ENCODE assay signal across 8 cellular contexts in genomic region chr7:7182156-7183060, GRCh38. TPM values are rescaled to one million over a fixed set of nuclear protein-coding genes. Genes with fewer than 3 reads are reported as not detected.
DNase-seq lines count a peak whose midpoint lies in the region; ATAC-seq, FAIRE-seq and TF ChIP-seq lines count a peak whose summit lies in the region.

Gene C1GALT1 (plus strand): TSS chr7:7182544. CDS start chr7:7234320, 51,776 bp downstream.

- WGBS in psoas muscle, 3 donors = 0% methylated on average over 45 to 82 of the region's 82 CpGs

- H3K4me1 ChIP-seq in right atrium auricular region (peaks cover 0 to 27% of the 10 kb centered on the region in 2 donors), psoas muscle (peaks cover 19% of the 10 kb centered on the region)

- peaks cover 24% of the 10 kb centered on the region for H3K4me1 Mint-ChIP-seq in T-helper 17 cell

- FAIRE-seq in urothelium cell line (lab: Jason Lieb, UNC) = peak; percentile 99

- H3K27me3 ChIP-seq in right atrium auricular region (no peaks in the 10 kb centered on the region), psoas muscle (ENCODE audit: insufficient read depth in 3 of 3, low read length in 2 of 3) (no peaks in the 10 kb centered on the region)

- ATAC-seq in GM18498 (IDR thresholded peaks at IDR 0.05; ENCODE audit: unreplicated experiment) (peak; percentile 86), HG02938 (IDR thresholded peaks at IDR 0.05; ENCODE audit: unreplicated experiment) (peak; percentile 75), T-helper 17 cell (peak; percentile 87), psoas muscle (peak; percentile 95 to 98 (median 98))

- TF ChIP-seq CTCF in right atrium auricular region (IDR thresholded peaks at IDR 0.05) (peak; percentile 21 to 39), psoas muscle (IDR thresholded peaks at IDR 0.05) (peak; percentile 25)

- H3K4me3 ChIP-seq in right atrium auricular region (peak within 1 kb of the TSS; percentile 86 to 96), psoas muscle (peak within 1 kb of the TSS; percentile 94)

- H3K9me3 ChIP-seq in T-helper 17 cell (ENCODE audit: control insufficient read depth, low read length, poor library complexity, severe bottlenecking) (no peaks in the 10 kb centered on the region), right atrium auricular region (no peaks in the 10 kb centered on the region), psoas muscle (no peaks in the 10 kb centered on the region)

- peak within 1 kb of the TSS; percentile 98 for H3K27ac Mint-ChIP-seq in T-helper 17 cell

- H3K36me3 Mint-ChIP-seq in T-helper 17 cell (ENCODE audit: low read depth) = no peaks in the 10 kb centered on the region

- H3K36me3 ChIP-seq in right atrium auricular region (no peaks in the 10 kb centered on the region), psoas muscle (ENCODE audit: insufficient read depth in 1 of 2, low read depth in 1 of 2) (no peaks in the 10 kb centered on the region)

- H3K4me3 Mint-ChIP-seq in T-helper 17 cell = peak within 1 kb of the TSS; percentile 98

- intact Hi-C loops in psoas muscle (cut with DNase I) = loop anchor here in 1 of 2 donors (10.0 kb wide), 1 partner anchor 382 kb away; the partner anchor contains the start of gene MIOS

- no peaks in the 10 kb centered on the region for H3K27me3 Mint-ChIP-seq in T-helper 17 cell

- DNase-seq in NCI-H1694 treated with DMSO at 0.1 percent for 48 hours (lab: John Stamatoyannopoulos, UW) = peak; percentile 95
- peak; percentile 94 to 98 (median 98) for DNase-seq in T-helper 17 cell
- DNase-seq in right atrium auricular region (ENCODE audit: low spot score) = peak; percentile 96
- DNase-seq in psoas muscle = peak; percentile 98 to 99
- DNase-seq in urothelium cell line (ENCODE audit: low spot score) = peak; percentile 100

- peak within 1 kb of the TSS; percentile 97 for H3K27ac ChIP-seq in angular gyrus (ENCODE audit: low read depth, low read length)
- H3K27ac ChIP-seq in right atrium auricular region = peak within 1 kb of the TSS; percentile 98 to 99
- peak within 1 kb of the TSS; percentile 96 for H3K27ac ChIP-seq in psoas muscle

RNA-seq across cellular contexts. Expression of gene C1GALT1, which starts in this region (rescaled TPM):
- 10 to 100 TPM; 51.4 to 54.2 TPM for total RNA-seq in T-helper 17 cell
- 10 to 100 TPM; 21.1 to 25.1 TPM for total RNA-seq in right atrium auricular region
- 10 to 100 TPM; 12.5 to 23.3 (median 15.2) TPM for total RNA-seq in psoas muscle
- polyA plus RNA-seq in psoas muscle = 10 to 100 TPM in 1 of 3 donors, 1 to 10 TPM in 2; 3.9 to 18.8 (median 6.2) TPM

Comparison
In these comparisons a context has a peak if more than half of its experiments do, and no peak if none do; other contexts are left out.
1. Peak in every context shown above with its lines: DNase-seq, ATAC-seq, H3K4me3 ChIP-seq and H3K27ac ChIP-seq.